Comparison of ENCODE assay signal across 9 cellular contexts in genomic region chr13:40662866-40663265, GRCh38. TPM values are rescaled to one million over a fixed set of nuclear protein-coding genes. Genes with fewer than 3 reads are reported as not detected.
DNase-seq lines count a peak whose midpoint lies in the region; ATAC-seq and TF ChIP-seq lines count a peak whose summit lies in the region.
"Had no signal": no experiment of that assay in that cellular context is flagged by ENCODE, and none has a peak within 500 bp of the region (broad histone marks: within the 10 kb centered on the region; RNA-seq: fewer than 3 reads in every experiment).

No MANE protein-coding gene starts in this region.

- peaks cover 4 to 5% of the 10 kb centered on the region in 2 donors for H3K4me1 ChIP-seq in aorta (ENCODE audit: control insufficient read depth in 1 of 2, insufficient read depth in 2 of 2, low read length in 2 of 2)

- H3K27me3 ChIP-seq in aorta (ENCODE audit: control insufficient read depth in 1 of 2, insufficient read depth in 2 of 2, low read length in 1 of 2): no peaks in the 10 kb centered on the region
- H3K27me3 ChIP-seq: Peyer's patch had no signal

- H3K27ac ChIP-seq in aorta (ENCODE audit: low read depth in 1 of 2, low read length in 2 of 2): no peak overlapping the region

- DNase-seq in activated B cell treated with CpG ODN at 0.5 μM for 24 hours (no peak), kidney glomerular epithelial cell (lab: John Stamatoyannopoulos, UW) (peak; percentile 28), NCI-H1694 treated with DMSO at 0.1 percent for 48 hours (lab: John Stamatoyannopoulos, UW) (no peak), midbrain (lab: John Stamatoyannopoulos, UW) (no peak), aorta (no peak)

- peak; percentile 28 for ATAC-seq in GM18517 (IDR thresholded peaks at IDR 0.05; ENCODE audit: unreplicated experiment)
- ATAC-seq in HG02571 (IDR thresholded peaks at IDR 0.05; ENCODE audit: unreplicated experiment): peak; percentile 21
- ATAC-seq in activated B cell treated with CpG ODN at 0.5 μM for 24 hours (ENCODE audit: low read depth): no peak
- no peak for ATAC-seq in GM19467 (IDR thresholded peaks at IDR 0.05; ENCODE audit: unreplicated experiment)
- no peak for ATAC-seq in aorta (ENCODE audit: low FRiP score)

- H3K36me3 Mint-ChIP-seq in activated B cell treated with CpG ODN at 0.5 μM for 24 hours (ENCODE audit: low read depth): peaks cover 16% of the 10 kb centered on the region

- H3K9me3 ChIP-seq in aorta (ENCODE audit: control insufficient read depth, low read length): no peaks in the 10 kb centered on the region
- H3K9me3 ChIP-seq: Peyer's patch had no signal

- H3K4me1 Mint-ChIP-seq in activated B cell treated with CpG ODN at 0.5 μM for 24 hours: peaks cover 65% of the 10 kb centered on the region

- H3K9me3 Mint-ChIP-seq in activated B cell treated with CpG ODN at 0.5 μM for 24 hours: no peaks in the 10 kb centered on the region

- H3K4me3 ChIP-seq in aorta (ENCODE audit: low read length in 2 of 2): no peak overlapping the region

- H3K27ac Mint-ChIP-seq in activated B cell treated with CpG ODN at 0.5 μM for 24 hours: peak overlapping the region; percentile 96

- peak overlapping the region; percentile 94 for H3K4me3 Mint-ChIP-seq in activated B cell treated with CpG ODN at 0.5 μM for 24 hours

- H3K36me3 ChIP-seq in aorta (ENCODE audit: control insufficient read depth in 1 of 2, insufficient read depth in 2 of 2, low read length in 1 of 2): no peaks in the 10 kb centered on the region
- H3K36me3 ChIP-seq: Peyer's patch had no signal

- TF ChIP-seq CTCF in activated B cell treated with CpG ODN at 0.5 μM for 24 hours (IDR thresholded peaks at IDR 0.05): no peak

- H3K27me3 Mint-ChIP-seq in activated B cell treated with CpG ODN at 0.5 μM for 24 hours: no peaks in the 10 kb centered on the region

- POLR2A ChIA-PET in activated B cell treated with CpG ODN at 0.5 μM for 24 hours (lab: Charles Lee): interaction anchor here (0.6 to 6.5 kb wide), 10 partner anchors 9 to 230 kb away, joined by 3 to 64 read pairs (median 6); no protein-coding TSS in a partner anchor

- intact Hi-C loops in activated B cell treated with CpG ODN at 0.5 μM for 24 hours (cut with micrococcal nuclease) (loop anchor here (2.0 to 10.0 kb wide), 4 partner anchors 64 to 1626 kb away; partner anchors contain the start of genes ELF1, NHLRC3 and PROSER1), aorta (cut with DNase I) (loop anchor here (5.0 to 10.0 kb wide), 4 partner anchors 66 to 448 kb away; no protein-coding TSS in a partner anchor)

- CTCF ChIA-PET in activated B cell treated with CpG ODN at 0.5 μM for 24 hours (lab: Charles Lee): interaction anchor here (1.2 kb wide), 1 partner anchor 13 kb away, joined by 3 read pairs; no protein-coding TSS in a partner anchor

RNA-seq across cellular contexts. Expression of gene FOXO1, which starts 3.6 kb away (rescaled TPM):
- 47.5 and 50.4 TPM in 2 replicates for total RNA-seq in activated B cell treated with CpG ODN at 0.5 μM for 24 hours
- total RNA-seq in aorta: 10 to 100 TPM; 30.4 to 33.4 TPM
- polyA plus RNA-seq in aorta: 1 to 10 TPM; 4.1 to 8.2 TPM

Comparison
In these comparisons a context has a peak if more than half of its experiments do, and no peak if none do; other contexts are left out.
1. ATAC-seq: peak in GM18517 (single experiment) and HG02571 (single experiment); none in activated B cell treated with CpG ODN at 0.5 μM for 24 hours (single experiment), GM19467 (single experiment) and aorta (single experiment).